11 cellular contexts compared by ENCODE assay signal in genomic region chr2:120230515-120231471, GRCh38. TPM values are rescaled to one million over a fixed set of nuclear protein-coding genes. Genes with fewer than 3 reads are reported as not detected.
DNase-seq lines count a peak whose midpoint lies in the region; ATAC-seq and TF ChIP-seq lines count a peak whose summit lies in the region.
"Had no signal": no experiment of that assay in that cellular context is flagged by ENCODE, and none has a peak within 500 bp of the region (broad histone marks: within the 10 kb centered on the region; RNA-seq: fewer than 3 reads in every experiment).

No MANE protein-coding gene starts in this region.

- H3K27me3 Mint-ChIP-seq in activated naive CD8-positive, alpha-beta T cell treated with anti-CD3 and anti-CD28 coated beads, Interleukin-2, amount 50 U/mL, for 24 hours, result no peaks in the 10 kb centered on the region
- peaks cover 34% of the 10 kb centered on the region for H3K27me3 Mint-ChIP-seq in progenitor cell of endocrine pancreas

- H2AFZ ChIP-seq in parathyroid adenoma, result peak overlapping the region; percentile 59

- no peak overlapping the region for H3K9ac ChIP-seq in parathyroid adenoma

- TF ChIP-seq CTCF in GM12865 (IDR thresholded peaks at IDR 0.05; ENCODE audit: insufficient read depth, low read depth, low read length, missing control alignments), result no peak
- TF ChIP-seq CTCF in parathyroid adenoma (IDR thresholded peaks at IDR 0.05), result no peak
- TF ChIP-seq CTCF in progenitor cell of endocrine pancreas (IDR thresholded peaks at IDR 0.05; ENCODE audit: unreplicated experiment), result no peak

- no peaks in the 10 kb centered on the region for H3K36me3 Mint-ChIP-seq in activated naive CD8-positive, alpha-beta T cell treated with anti-CD3 and anti-CD28 coated beads, Interleukin-2, amount 50 U/mL, for 24 hours (ENCODE audit: low read depth)
- H3K36me3 Mint-ChIP-seq in progenitor cell of endocrine pancreas (ENCODE audit: insufficient read depth), result no peaks in the 10 kb centered on the region

- peak overlapping the region; percentile 97 for H3K27ac Mint-ChIP-seq in activated naive CD8-positive, alpha-beta T cell treated with anti-CD3 and anti-CD28 coated beads, Interleukin-2, amount 50 U/mL, for 24 hours
- H3K27ac Mint-ChIP-seq in progenitor cell of endocrine pancreas, result no peak overlapping the region

- H3K4me2 ChIP-seq in parathyroid adenoma (ENCODE audit: low read length), result peak overlapping the region; percentile 46

- no peaks in the 10 kb centered on the region for H3K9me3 ChIP-seq in parathyroid adenoma (ENCODE audit: control insufficient read depth, low read length)
- H3K9me3 ChIP-seq: adrenal gland, left lung had no signal

- ATAC-seq in HG02885 (IDR thresholded peaks at IDR 0.05; ENCODE audit: poor library complexity, unreplicated experiment), result peak; percentile 40
- no peak for ATAC-seq in activated naive CD8-positive, alpha-beta T cell treated with anti-CD3 and anti-CD28 coated beads, Interleukin-2, amount 50 U/mL, for 24 hours

- peaks cover 63% of the 10 kb centered on the region for H3K4me1 ChIP-seq in parathyroid adenoma

- H3K4me3 Mint-ChIP-seq in activated naive CD8-positive, alpha-beta T cell treated with anti-CD3 and anti-CD28 coated beads, Interleukin-2, amount 50 U/mL, for 24 hours, result peak overlapping the region; percentile 90
- H3K4me3 Mint-ChIP-seq in progenitor cell of endocrine pancreas (ENCODE audit: low read depth), result no peak overlapping the region

- H3K4me1 Mint-ChIP-seq in activated naive CD8-positive, alpha-beta T cell treated with anti-CD3 and anti-CD28 coated beads, Interleukin-2, amount 50 U/mL, for 24 hours, result peaks cover 63% of the 10 kb centered on the region
- peaks cover 7% of the 10 kb centered on the region for H3K4me1 Mint-ChIP-seq in progenitor cell of endocrine pancreas (ENCODE audit: low read depth)

- H3K4me3 ChIP-seq in GM12865 (ENCODE audit: low read depth, low read length) (peak overlapping the region; percentile 96), parathyroid adenoma (ENCODE audit: low read depth, low read length) (peak overlapping the region; percentile 17), H7 (ENCODE audit: insufficient read depth, low read depth, low read length) (no peak overlapping the region)

- peaks cover 5% of the 10 kb centered on the region for H3K79me2 ChIP-seq in parathyroid adenoma

- peak; percentile 51 for DNase-seq in GM12865 (ENCODE audit: low read depth)
- DNase-seq in activated naive CD8-positive, alpha-beta T cell treated with anti-CD3 and anti-CD28 coated beads, Interleukin-2, amount 50 U/mL, for 24 hours, result no peak
- no peak for DNase-seq in progenitor cell of endocrine pancreas (ENCODE audit: low spot score, unreplicated experiment)
- DNase-seq in activated CD4-positive, alpha-beta T cell treated with anti-CD3 and anti-CD28 coated beads, Interleukin-2, amount 50 U/mL, for 4 hours, result no peak
- DNase-seq in H7, result no peak
- DNase-seq: adrenal gland, KG1, NCI-H510A treated with DMSO at 0.1 percent for 48 hours had no signal

- no peaks in the 10 kb centered on the region for H3K27me3 ChIP-seq in parathyroid adenoma (ENCODE audit: control insufficient read depth, insufficient read depth, low read length)
- no peaks in the 10 kb centered on the region; the same call in 1 of the 2 replicates for H3K27me3 ChIP-seq in H7 (ENCODE audit: control insufficient read depth, insufficient read depth, low read length)
- H3K27me3 ChIP-seq: adrenal gland, left lung had no signal

- H3K9me3 Mint-ChIP-seq in activated naive CD8-positive, alpha-beta T cell treated with anti-CD3 and anti-CD28 coated beads, Interleukin-2, amount 50 U/mL, for 24 hours, result no peaks in the 10 kb centered on the region
- no peaks in the 10 kb centered on the region for H3K9me3 Mint-ChIP-seq in progenitor cell of endocrine pancreas (ENCODE audit: low read depth)

- no peaks in the 10 kb centered on the region for H3K36me3 ChIP-seq in parathyroid adenoma (ENCODE audit: control insufficient read depth, insufficient read depth, low read length)
- H3K36me3 ChIP-seq in H7 (replicated peaks; ENCODE audit: control insufficient read depth, insufficient read depth, low read length), result no peaks in the 10 kb centered on the region
- H3K36me3 ChIP-seq: adrenal gland, left lung had no signal

- peak overlapping the region; percentile 97 for H3K27ac ChIP-seq in parathyroid adenoma

RNA-seq across cellular contexts. Expression of gene TMEM185B, which starts 7.6 kb away (rescaled TPM):
- 19.9 and 20.3 TPM in 2 replicates for total RNA-seq in progenitor cell of endocrine pancreas
- 6.7 and 9.9 TPM in 2 replicates for total RNA-seq in H7 (2014; rRNA removed; shearing (Covaris generic))

RNA-seq across cellular contexts. Expression of gene RALB, which starts 21.9 kb away (rescaled TPM):
- 26.6 and 30.5 TPM in 2 replicates for total RNA-seq in progenitor cell of endocrine pancreas
- 11.1 and 13.5 TPM in 2 replicates for total RNA-seq in H7 (2014; rRNA removed; shearing (Covaris generic))
